In the genomic region with DNA sequence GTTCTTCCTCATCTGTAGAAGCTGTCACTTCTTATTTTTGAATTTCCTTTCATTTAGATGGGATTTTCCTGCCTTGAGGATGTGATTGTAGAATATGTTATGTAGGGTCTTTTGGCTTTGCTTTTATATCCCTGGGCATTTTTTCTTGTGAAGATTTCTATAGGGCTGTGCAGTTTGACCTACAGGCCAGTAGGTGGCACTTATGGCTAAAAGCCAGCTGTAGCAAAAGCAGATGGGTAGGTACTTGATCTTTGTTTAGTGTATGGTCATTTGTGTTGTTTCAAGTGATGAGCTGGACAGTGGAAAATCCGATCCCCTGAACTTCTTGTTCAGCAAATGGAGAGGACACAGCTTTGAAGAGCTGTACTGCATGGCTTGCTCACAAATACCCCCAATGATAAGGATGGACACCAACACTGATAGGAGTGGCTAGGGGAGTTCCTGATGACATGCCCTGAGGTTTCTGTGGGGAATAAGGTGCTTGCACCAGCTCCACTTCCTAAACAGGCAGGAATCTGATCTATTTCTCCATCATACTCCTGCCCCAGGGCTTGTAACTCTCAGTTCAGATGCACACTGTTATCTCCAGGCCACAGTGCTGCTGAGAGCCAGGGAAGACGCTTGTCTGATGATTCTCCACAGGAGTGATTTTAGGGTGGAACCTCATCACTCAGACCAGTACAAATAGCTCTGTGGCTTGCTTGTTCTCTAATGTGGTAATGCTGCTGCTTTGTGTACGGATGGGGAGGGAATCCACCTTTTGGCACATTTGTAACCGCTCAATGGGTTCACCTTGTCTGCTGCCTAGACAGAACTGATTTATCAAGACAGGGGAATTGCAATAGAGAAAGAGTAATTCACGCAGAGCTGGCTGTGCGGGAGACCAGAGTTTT, we compare ENCODE assay signal across 8 cellular contexts.
DNase-seq lines count a peak whose midpoint lies in the region; ATAC-seq and TF ChIP-seq lines count a peak whose summit lies in the region.

No MANE protein-coding gene starts in this region.

- no peak overlapping the region for H3K9ac ChIP-seq in SU-DHL-6 (ENCODE audit: low read length)

- no peaks in the 10 kb centered on the region for H3K27me3 ChIP-seq in SU-DHL-6 (ENCODE audit: low read length)

- no peaks in the 10 kb centered on the region for H3F3A ChIP-seq in SU-DHL-6 (ENCODE audit: insufficient read depth)

- TF ChIP-seq CTCF in SU-DHL-6 (IDR thresholded peaks at IDR 0.05; ENCODE audit: insufficient read depth, low read length, poor library complexity, severe bottlenecking): peak; percentile 25

- H3K79me2 ChIP-seq in SU-DHL-6 (ENCODE audit: insufficient read depth, low read length): no peaks in the 10 kb centered on the region

- H2AFZ ChIP-seq in SU-DHL-6 (ENCODE audit: low read depth, low read length, severe bottlenecking): no peak overlapping the region

- H3K4me3 ChIP-seq in SU-DHL-6 (ENCODE audit: insufficient read depth, low read length, poor library complexity, severe bottlenecking): no peak overlapping the region

- DNase-seq in DMS114 treated with DMSO at 0.1 percent for 48 hours (lab: John Stamatoyannopoulos, UW; ENCODE audit: unreplicated experiment): peak; percentile 3
- peak; percentile 72 for DNase-seq in kidney tubule cell (ENCODE audit: low spot score)
- DNase-seq in activated gamma-delta T cell (lab: John Stamatoyannopoulos, UW): no peak
- no peak for DNase-seq in AG20443 (ENCODE audit: low spot score)

- H4K20me1 ChIP-seq in SU-DHL-6 (ENCODE audit: low read depth, low read length): no peaks in the 10 kb centered on the region

- H3K36me3 ChIP-seq in SU-DHL-6 (ENCODE audit: low read length): no peaks in the 10 kb centered on the region

- H3K9me3 ChIP-seq in SU-DHL-6 (ENCODE audit: insufficient read depth, low read length): no peaks in the 10 kb centered on the region

- ATAC-seq in GM19452 (IDR thresholded peaks at IDR 0.05; ENCODE audit: unreplicated experiment) (peak; percentile 76), HG03571 (IDR thresholded peaks at IDR 0.05; ENCODE audit: unreplicated experiment) (peak; percentile 87), HG02973 (IDR thresholded peaks at IDR 0.05; ENCODE audit: unreplicated experiment) (no peak)

- H3K27ac ChIP-seq in SU-DHL-6 (ENCODE audit: low read depth, low read length): no peak overlapping the region

- H3K9me2 ChIP-seq in SU-DHL-6 (replicated peaks; ENCODE audit: insufficient read depth, low read length): no peaks in the 10 kb centered on the region

- H3K4me2 ChIP-seq in SU-DHL-6 (ENCODE audit: low read depth, low read length, poor library complexity, severe bottlenecking): no peak overlapping the region

Comparison
In these comparisons a context has a peak if more than half of its experiments do, and no peak if none do; other contexts are left out.
1. DNase-seq: peak in DMS114 treated with DMSO at 0.1 percent for 48 hours (single experiment) and kidney tubule cell (single experiment); none in activated gamma-delta T cell (single experiment) and AG20443 (single experiment).